Comparison of ENCODE assay signal across 18 cellular contexts in the genomic region with DNA sequence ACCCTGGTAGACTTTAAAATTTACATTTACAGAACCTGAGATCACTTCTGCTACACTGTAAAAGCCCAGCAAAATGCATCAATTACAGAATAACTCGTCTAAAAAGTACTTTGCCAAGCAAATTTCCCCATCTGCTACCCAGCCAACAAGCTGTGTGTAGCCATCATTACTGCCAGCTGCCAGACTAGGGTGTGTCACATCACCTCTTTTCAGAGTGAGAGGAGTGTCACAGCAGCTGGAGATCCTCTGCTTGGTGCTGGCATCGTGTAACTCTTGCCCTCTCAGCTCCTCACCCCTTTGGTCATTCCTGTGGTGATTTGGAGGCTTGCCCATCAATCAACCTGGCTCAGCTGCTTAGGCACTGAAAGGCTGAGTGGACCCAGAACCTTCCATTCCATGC.
"Had no signal": no experiment of that assay in that cellular context is flagged by ENCODE, and none has a peak within 500 bp of the region (broad histone marks: within the 10 kb centered on the region; RNA-seq: fewer than 3 reads in every experiment).

No MANE protein-coding gene starts in this region.

- H3K27ac ChIP-seq: adrenal gland, cardiac muscle cell, dorsolateral prefrontal cortex, neutrophil, tibial nerve had no signal

- H3K36me3 ChIP-seq: adrenal gland, cardiac muscle cell, neutrophil, tibial nerve had no signal

- H3K27me3 Mint-ChIP-seq: activated CD4-positive, alpha-beta memory T cell treated with anti-CD3 and anti-CD28 coated beads, Interleukin-2, amount 10 ng/mL, durations not matched to agents 7 days and 5 days; activated T-cell treated with anti-CD3 and anti-CD28 coated beads, Interleukin-2, amount 50 U/mL, for 24 hours; stimulated activated memory B cell treated with anti-CD40 and anti-IgM and Interleukin-4, amounts not matched to agents 10 μg/mL and 1 μg/mL and 100 μg/mL, for 72 hours had no signal

- H3K4me3 Mint-ChIP-seq: activated CD4-positive, alpha-beta memory T cell treated with anti-CD3 and anti-CD28 coated beads, Interleukin-2, amount 10 ng/mL, durations not matched to agents 7 days and 5 days; activated T-cell treated with anti-CD3 and anti-CD28 coated beads, Interleukin-2, amount 50 U/mL, for 24 hours; endodermal cell; natural killer cell; stimulated activated memory B cell treated with anti-CD40 and anti-IgM and Interleukin-4, amounts not matched to agents 10 μg/mL and 1 μg/mL and 100 μg/mL, for 72 hours had no signal

- ATAC-seq: left colon; natural killer cell; stimulated activated memory B cell treated with anti-CD40 and anti-IgM and Interleukin-4, amounts not matched to agents 10 μg/mL and 1 μg/mL and 100 μg/mL, for 72 hours had no signal

- H3K4me1 Mint-ChIP-seq: activated CD4-positive, alpha-beta memory T cell treated with anti-CD3 and anti-CD28 coated beads, Interleukin-2, amount 10 ng/mL, durations not matched to agents 7 days and 5 days; natural killer cell; stimulated activated memory B cell treated with anti-CD40 and anti-IgM and Interleukin-4, amounts not matched to agents 10 μg/mL and 1 μg/mL and 100 μg/mL, for 72 hours had no signal

- DNase-seq: activated CD4-positive, alpha-beta memory T cell treated with anti-CD3 and anti-CD28 coated beads, Interleukin-2, amount 10 ng/mL, durations not matched to agents 7 days and 5 days; activated CD4-positive, alpha-beta T cell treated with anti-CD3 and anti-CD28 coated beads for 4 hours; activated naive CD4-positive, alpha-beta T cell treated with anti-CD3 and anti-CD28 coated beads, Interleukin-2, amount 50 U/mL, for 16 hours; activated T-cell treated with anti-CD3 and anti-CD28 coated beads, Interleukin-2, amount 50 U/mL, for 24 hours; adrenal gland; dorsolateral prefrontal cortex; endodermal cell; left colon; mammary epithelial cell; natural killer cell; posterior cingulate gyrus; retina; stimulated activated CD4-positive, alpha-beta T cell treated with anti-CD3 and anti-CD28 coated beads, Interleukin-2, amount 100 ng/mL, for 48 hours had no signal

- H3K27me3 ChIP-seq: adrenal gland, cardiac muscle cell, dorsolateral prefrontal cortex, neutrophil, tibial nerve had no signal

- H3K9me3 Mint-ChIP-seq: endodermal cell; stimulated activated memory B cell treated with anti-CD40 and anti-IgM and Interleukin-4, amounts not matched to agents 10 μg/mL and 1 μg/mL and 100 μg/mL, for 72 hours had no signal

- H3K4me3 ChIP-seq: adrenal gland, cardiac muscle cell, dorsolateral prefrontal cortex, tibial nerve had no signal

- H3K9me3 ChIP-seq: adrenal gland, neutrophil, tibial nerve had no signal

- H3K4me1 ChIP-seq: adrenal gland, tibial nerve had no signal

- FAIRE-seq: islet of Langerhans had no signal

- H3K27ac Mint-ChIP-seq: activated CD4-positive, alpha-beta memory T cell treated with anti-CD3 and anti-CD28 coated beads, Interleukin-2, amount 10 ng/mL, durations not matched to agents 7 days and 5 days; activated T-cell treated with anti-CD3 and anti-CD28 coated beads, Interleukin-2, amount 50 U/mL, for 24 hours; endodermal cell; natural killer cell; stimulated activated memory B cell treated with anti-CD40 and anti-IgM and Interleukin-4, amounts not matched to agents 10 μg/mL and 1 μg/mL and 100 μg/mL, for 72 hours had no signal

- H3K36me3 Mint-ChIP-seq: natural killer cell; stimulated activated memory B cell treated with anti-CD40 and anti-IgM and Interleukin-4, amounts not matched to agents 10 μg/mL and 1 μg/mL and 100 μg/mL, for 72 hours had no signal
